In genomic region chr2:197131558-197131855, GRCh38 we compare ENCODE assay signal across 10 cellular contexts.
A peak's percentile ranks its signal among the peaks of the same experiment; 100 is the strongest.
DNase-seq lines count a peak whose midpoint lies in the region; ATAC-seq, FAIRE-seq and TF ChIP-seq lines count a peak whose summit lies in the region.
"Had no signal": no experiment of that assay in that cellular context is flagged by ENCODE, and none has a peak within 500 bp of the region (broad histone marks: within the 10 kb centered on the region; RNA-seq: fewer than 3 reads in every experiment).

No MANE protein-coding gene starts in this region.

- H4K20me1 ChIP-seq in BLaER1 treated with 17β-estradiol and CSF1 and Interleukin-3, amounts not matched to agents 10 nM and 100 nM, result peaks cover 0 to 48% (median 0%) of the 10 kb centered on the region in 11 experiments; a peak in 3 of 22 replicates
- H4K20me1 ChIP-seq in OCI-LY1 (ENCODE audit: insufficient read depth, low read length), result no peaks in the 10 kb centered on the region

- peak overlapping the region; percentile 3 to 74 (median 63); a peak in 20 of 22 replicates for H3K4me2 ChIP-seq in BLaER1 treated with 17β-estradiol and CSF1 and Interleukin-3, amounts not matched to agents 10 nM and 100 nM
- H3K4me2 ChIP-seq in OCI-LY1 (ENCODE audit: low read length), result peak overlapping the region; percentile 54

- no peak overlapping the region for H3K9ac ChIP-seq in BLaER1 treated with 17β-estradiol and CSF1 and Interleukin-3, amounts not matched to agents 10 nM and 100 nM
- H3K9ac ChIP-seq in OCI-LY1 (ENCODE audit: low read length), result peak overlapping the region; percentile 50

- in situ Hi-C loops in KBM-7 (cut with MboI; ENCODE audit: low pct_unique_long_range_greater_than_20kb, low sequenced_read_pairs), result no loop called here

- H2AFZ ChIP-seq in OCI-LY1 (ENCODE audit: low read length), result no peak overlapping the region

- H3K9me3 ChIP-seq in BLaER1 treated with 17β-estradiol and CSF1 and Interleukin-3, amounts not matched to agents 10 nM and 100 nM (replicated peaks in 1 of 11), result peaks cover 0 to 14% (median 10%) of the 10 kb centered on the region in 11 experiments; a peak in 12 of 22 replicates
- H3K9me3 ChIP-seq in OCI-LY1 (ENCODE audit: low read length), result no peaks in the 10 kb centered on the region
- no peaks in the 10 kb centered on the region for H3K9me3 ChIP-seq in small intestine (ENCODE audit: control insufficient read depth, low read depth)
- H3K9me3 ChIP-seq: testis had no signal

- TF ChIP-seq CTCF in OCI-LY1 (IDR thresholded peaks at IDR 0.05; ENCODE audit: low read length), result no peak

- no peaks in the 10 kb centered on the region for H3K9me2 ChIP-seq in OCI-LY1 (ENCODE audit: low read depth, low read length)

- H3K4me1 ChIP-seq in BLaER1 treated with 17β-estradiol and CSF1 and Interleukin-3, amounts not matched to agents 10 nM and 100 nM, result peaks cover 22 to 35% (median 28%) of the 10 kb centered on the region in 10 experiments
- peaks cover 41% of the 10 kb centered on the region for H3K4me1 ChIP-seq in OCI-LY1 (ENCODE audit: insufficient read depth, low read length, severe bottlenecking)
- no peaks in the 10 kb centered on the region for H3K4me1 ChIP-seq in small intestine (ENCODE audit: control insufficient read depth in 2 of 2, insufficient read depth in 1 of 2, low read depth in 1 of 2, low read length in 1 of 2)
- H3K4me1 ChIP-seq: testis had no signal

- FAIRE-seq in small intestine (lab: Jason Lieb, UNC), result no peak

- WGBS in small intestine, 3 donors, result 75 to 98% (median 87%) methylated on average over 4 of the region's 4 CpGs

- H3K27me3 ChIP-seq in BLaER1 treated with 17β-estradiol and CSF1 and Interleukin-3, amounts not matched to agents 10 nM and 100 nM, result no peaks in the 10 kb centered on the region
- H3K27me3 ChIP-seq in OCI-LY1 (ENCODE audit: insufficient read depth, low read length) (no peaks in the 10 kb centered on the region), small intestine (ENCODE audit: control insufficient read depth in 2 of 2, insufficient read depth in 2 of 2, low read length in 2 of 2) (no peaks in the 10 kb centered on the region)
- H3K27me3 ChIP-seq: testis had no signal

- peak overlapping the region in 5 of 11 experiments; percentile 0 to 74 (median 29); a peak in 3 of 22 replicates for H3K27ac ChIP-seq in BLaER1 treated with 17β-estradiol and CSF1 and Interleukin-3, amounts not matched to agents 10 nM and 100 nM
- H3K27ac ChIP-seq in OCI-LY1 (ENCODE audit: low read depth, low read length, poor library complexity, severe bottlenecking), result peak overlapping the region; percentile 95
- no peak overlapping the region for H3K27ac ChIP-seq in small intestine (ENCODE audit: low read depth in 1 of 2, low read length in 1 of 2)
- H3K27ac ChIP-seq: testis had no signal

- H3K36me3 ChIP-seq in BLaER1 treated with 17β-estradiol and CSF1 and Interleukin-3, amounts not matched to agents 10 nM and 100 nM, result peaks cover 0 to 78% (median 0%) of the 10 kb centered on the region in 11 experiments; a peak in 6 of 22 replicates
- H3K36me3 ChIP-seq in OCI-LY1 (ENCODE audit: insufficient read depth, low read length) (peaks cover 5% of the 10 kb centered on the region; the same call in 1 of the 2 replicates), small intestine (ENCODE audit: control insufficient read depth in 2 of 2, insufficient read depth in 2 of 2, low read length in 2 of 2) (no peaks in the 10 kb centered on the region)

- peak; percentile 77 for ATAC-seq in GM19023 (IDR thresholded peaks at IDR 0.05; ENCODE audit: unreplicated experiment)
- peak; percentile 83 for ATAC-seq in HG02852 (IDR thresholded peaks at IDR 0.05; ENCODE audit: unreplicated experiment)

- H3F3A ChIP-seq in OCI-LY1 (ENCODE audit: insufficient read depth, low read length), result no peaks in the 10 kb centered on the region

- no peak overlapping the region for H3K4me3 ChIP-seq in BLaER1 treated with 17β-estradiol and CSF1 and Interleukin-3, amounts not matched to agents 10 nM and 100 nM
- H3K4me3 ChIP-seq in OCI-LY1 (ENCODE audit: low read depth, low read length, poor library complexity, severe bottlenecking) (peak overlapping the region; percentile 22), small intestine (ENCODE audit: low read depth in 1 of 2, low read length in 2 of 2) (no peak overlapping the region)
- H3K4me3 ChIP-seq: testis had no signal

- no peak for DNase-seq in KBM-7
- no peak for DNase-seq in SIG-M5 (lab: John Stamatoyannopoulos, UW)
- no peak for DNase-seq in small intestine
- DNase-seq in mucosa of gallbladder (ENCODE audit: low spot score), result no peak
- DNase-seq: NCI-H526 treated with DMSO at 0.1 percent for 48 hours, testis had no signal

- no peaks in the 10 kb centered on the region for H3K79me2 ChIP-seq in OCI-LY1 (ENCODE audit: insufficient read depth, low read length)
